In the genomic region with DNA sequence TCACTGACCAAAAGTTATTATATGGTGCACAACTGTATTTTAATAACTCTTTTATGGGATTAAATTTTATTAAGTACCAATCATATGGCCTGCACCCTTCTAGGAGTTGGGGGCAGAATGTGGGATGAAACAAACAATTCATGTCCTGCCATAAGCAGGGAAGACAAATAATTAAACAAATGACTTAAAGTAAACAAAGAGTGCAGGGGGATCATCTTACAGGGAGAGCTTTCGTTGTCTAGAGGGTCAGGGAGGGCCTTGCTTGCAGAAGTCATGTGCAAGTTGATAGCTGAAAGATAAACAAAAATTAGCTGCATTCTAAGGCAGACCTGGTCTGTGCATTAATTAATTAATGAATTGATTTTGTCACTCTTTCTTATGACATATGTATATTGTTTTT, we compare ENCODE assay signal across 18 cellular contexts.
"Had no signal": no experiment of that assay in that cellular context is flagged by ENCODE, and none has a peak within 500 bp of the region (broad histone marks: within the 10 kb centered on the region; RNA-seq: fewer than 3 reads in every experiment).

No MANE protein-coding gene starts in this region.

- H3K4me1 ChIP-seq: gastrocnemius medialis, sigmoid colon, stomach, testis had no signal

- H3K9me3 ChIP-seq: adrenal gland, gastrocnemius medialis, sigmoid colon, testis had no signal

- DNase-seq: activated CD4-positive, alpha-beta T cell treated with anti-CD3 and anti-CD28 coated beads for 1 hour; activated gamma-delta T cell treated with Interleukin-2 at 50 U/mL for 16 hours; adrenal gland; effector CD4-positive, alpha-beta T cell; gastrocnemius medialis; head of caudate nucleus; midbrain; occipital lobe; posterior cingulate gyrus; sigmoid colon; stimulated activated CD4-positive, alpha-beta T cell treated with anti-CD3 and anti-CD28 coated beads, Interleukin-4, amount 100 ng/mL, for 24 hours; stomach; testis; WERI-Rb-1 had no signal

- H3K4me3 ChIP-seq: adrenal gland, gastrocnemius medialis, lung, sigmoid colon, stomach, testis had no signal

- H3K36me3 ChIP-seq: adrenal gland, gastrocnemius medialis, sigmoid colon, stomach, WERI-Rb-1 had no signal

- ATAC-seq: activated naive CD4-positive, alpha-beta T cell treated with anti-CD3 and anti-CD28 coated beads, Interleukin-2, amount 50 U/mL, for 72 hours; gastrocnemius medialis; left lobe of liver; stimulated activated effector memory CD8-positive, alpha-beta T cell treated with anti-CD3 and anti-CD28 coated beads, Interleukin-12 subunit alpha, Interleukin-12 subunit beta, amount 100 ng/mL, for 72 hours had no signal
